ENCODE assay signal across 8 cellular contexts in genomic region chr20:33489495-33490022, GRCh38. TPM values are rescaled to one million over a fixed set of nuclear protein-coding genes. Genes with fewer than 3 reads are reported as not detected.
DNase-seq lines count a peak whose midpoint lies in the region; ATAC-seq, FAIRE-seq and TF ChIP-seq lines count a peak whose summit lies in the region.

No MANE protein-coding gene starts in this region.

- WGBS in pancreas, 2 donors = 2% methylated on average over 32 to 36 of the region's 36 CpGs

- peaks cover 0 to 8% (median 4%) of the 10 kb centered on the region in 3 donors for H3K4me1 ChIP-seq in pancreas
- peaks cover 0 to 20% (median 13%) of the 10 kb centered on the region in 4 donors for H3K4me1 ChIP-seq in tibial artery

- H3K27me3 ChIP-seq in pancreas = no peaks in the 10 kb centered on the region
- no peaks in the 10 kb centered on the region for H3K27me3 ChIP-seq in tibial artery

- peak overlapping the region; percentile 64 for H3K4me3 ChIP-seq in GM12864 (ENCODE audit: low read depth, low read length)
- H3K4me3 ChIP-seq in pancreas = peak overlapping the region in 3 of 4 donors; percentile 26 to 95 (median 90)
- H3K4me3 ChIP-seq in tibial artery = peak overlapping the region; percentile 79 to 88

- FAIRE-seq in pancreas (lab: Jason Lieb, UNC) = no peak

- peak overlapping the region; percentile 73 to 97 (median 94) for H3K27ac ChIP-seq in pancreas
- peak overlapping the region; percentile 86 to 93 for H3K27ac ChIP-seq in tibial artery

- peak; percentile 93 for ATAC-seq in HG02678 (IDR thresholded peaks at IDR 0.05; ENCODE audit: unreplicated experiment)
- peak; percentile 98 for ATAC-seq in Right ventricle myocardium superior (ENCODE audit: poor library complexity)
- peak; percentile 96 to 98 (median 96) for ATAC-seq in pancreas

- intact Hi-C loops in Right ventricle myocardium superior (cut with DNase I) (no loop called here), pancreas (cut with DNase I) (no loop called here), tibial artery (cut with DNase I; ENCODE audit: low total_unique reads) (loop anchor here (10.0 kb wide), 1 partner anchor 175 kb away; the partner anchor contains the start of genes ACTL10 and C20orf144)

- H3K36me3 ChIP-seq in pancreas (no peaks in the 10 kb centered on the region), tibial artery (no peaks in the 10 kb centered on the region)

- DNase-seq in GM12864 (ENCODE audit: low read depth) (peak; percentile 81), NCI-H1105 treated with DMSO at 0.1 percent for 48 hours (lab: John Stamatoyannopoulos, UW) (peak; percentile 96), SKM-1 treated with dmso at 0.1 percent for 144 hours (lab: John Stamatoyannopoulos, UW; ENCODE audit: unreplicated experiment) (peak; percentile 92), Right ventricle myocardium superior (peak; percentile 100), pancreas (peak; percentile 99 to 100 (median 100)), tibial artery (peak; percentile 99 to 100)
- DNase-seq in activated naive CD8-positive, alpha-beta T cell treated with anti-CD3 and anti-CD28 coated beads, Interleukin-2, amount 50 U/mL, for 16 hours (ENCODE audit: low read depth, low spot score) = peak; percentile 99

- H3K9me3 ChIP-seq in pancreas = no peaks in the 10 kb centered on the region
- H3K9me3 ChIP-seq in tibial artery = no peaks in the 10 kb centered on the region

- no peak for TF ChIP-seq CTCF in GM12864 (IDR thresholded peaks at IDR 0.05; ENCODE audit: low read depth, low read length, missing control alignments)
- no peak for TF ChIP-seq CTCF in pancreas (IDR thresholded peaks at IDR 0.05)
- TF ChIP-seq CTCF in tibial artery (IDR thresholded peaks at IDR 0.05) = no peak

RNA-seq across cellular contexts. Expression of gene CBFA2T2, which starts 0.3 kb away (rescaled TPM):
- total RNA-seq in Right ventricle myocardium superior = 9.1 TPM
- total RNA-seq in pancreas = 10 to 100 TPM in 1 of 6 donors, 1 to 10 TPM in 5; 4.7 to 11.6 (median 7.2) TPM
- polyA plus RNA-seq in pancreas = 1 to 10 TPM; 7.1 to 8.9 TPM

RNA-seq across cellular contexts. Expression of gene SNTA1, which starts 46.0 kb away (rescaled TPM):
- 215 TPM for total RNA-seq in Right ventricle myocardium superior
- total RNA-seq in pancreas = 1 to 10 TPM; 4.2 to 8.0 (median 6.1) TPM
- polyA plus RNA-seq in pancreas = 10 to 100 TPM in 1 of 2 donors, 1 to 10 TPM in 1; 8.3 to 10.9 TPM

Comparison
In these comparisons a context has a peak if more than half of its experiments do, and no peak if none do; other contexts are left out.
1. Peak in every context shown above with its lines: DNase-seq, ATAC-seq, H3K4me3 ChIP-seq and H3K27ac ChIP-seq.
2. RNA of gene SNTA1, which starts 46.0 kb away (total RNA-seq): 215 TPM in Right ventricle myocardium superior (single experiment); 4.2 to 8.0 TPM in pancreas; every median in the first group is over 10 times any median in the second.